ENCODE assay signal across 8 cellular contexts in the genomic region with DNA sequence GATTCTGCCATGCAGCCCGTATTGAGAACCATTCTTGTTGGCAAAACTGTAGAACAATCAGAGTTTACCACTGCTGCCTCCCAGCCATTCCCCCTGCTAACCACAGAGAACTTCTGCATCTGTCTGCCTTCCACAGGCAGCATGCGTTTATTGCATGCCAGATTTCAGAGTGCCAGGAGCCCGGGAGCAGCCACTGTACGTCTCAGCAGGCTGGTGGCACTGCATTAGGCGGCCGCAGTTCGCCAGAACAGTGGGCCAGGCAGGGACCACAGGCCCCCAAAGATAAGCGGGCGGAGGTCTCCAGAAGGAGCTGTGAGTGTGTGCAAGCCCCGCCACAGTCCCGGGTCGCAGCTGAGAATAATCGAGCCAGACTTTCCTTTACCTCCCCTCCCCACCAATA. TPM values are rescaled to one million over a fixed set of nuclear protein-coding genes. Genes with fewer than 3 reads are reported as not detected.
DNase-seq lines count a peak whose midpoint lies in the region; ATAC-seq and TF ChIP-seq lines count a peak whose summit lies in the region.

No MANE protein-coding gene starts in this region.

- CTCF ChIA-PET in MCF 10A (lab: Yijun Ruan, JAX): interaction anchor here (0.6 to 3.4 kb wide), 32 partner anchors 10 to 642 kb away, joined by 3 to 39 read pairs (median 5); no protein-coding TSS in a partner anchor

- no peaks in the 10 kb centered on the region for H3K9me3 Mint-ChIP-seq in MCF 10A (ENCODE audit: unreplicated experiment)

- no peak for ATAC-seq in esophagus mucosa
- ATAC-seq in HG03045 (IDR thresholded peaks at IDR 0.05; ENCODE audit: unreplicated experiment): no peak

- H3K27ac Mint-ChIP-seq in MCF 10A (ENCODE audit: low read depth, unreplicated experiment): no peak overlapping the region

- DNase-seq in NCI-H1417 (lab: John Stamatoyannopoulos, UW) (peak in 2 of 3 experiments; percentile 58 to 67), NCI-H1417 treated with DMSO at 0.1 percent for 48 hours (lab: John Stamatoyannopoulos, UW) (no peak), NCI-H2107 (lab: John Stamatoyannopoulos, UW) (peak; percentile 22), MCF 10A (ENCODE audit: unreplicated experiment) (no peak), myocyte (ENCODE audit: low read depth) (peak; percentile 78), cerebellar nuclear complex (lab: John Stamatoyannopoulos, UW) (no peak)

- intact Hi-C loops in MCF 10A (cut with micrococcal nuclease): loop anchor here (1.0 kb wide), 1 partner anchor 79 kb away; no protein-coding TSS in a partner anchor

- H3K4me1 Mint-ChIP-seq in MCF 10A (ENCODE audit: insufficient read depth, unreplicated experiment): peaks cover 8% of the 10 kb centered on the region

- no peaks in the 10 kb centered on the region for H3K27me3 Mint-ChIP-seq in MCF 10A (ENCODE audit: insufficient read depth, unreplicated experiment)

- TF ChIP-seq CTCF in MCF 10A (IDR thresholded peaks at IDR 0.05; ENCODE audit: unreplicated experiment): no peak

- H3K36me3 Mint-ChIP-seq in MCF 10A (ENCODE audit: insufficient read depth, unreplicated experiment): peaks cover 6% of the 10 kb centered on the region

- POLR2A ChIA-PET in MCF 10A (lab: Yijun Ruan, JAX): interaction anchor here (1.1 kb wide), 1 partner anchor 546 kb away, joined by 3 read pairs; the partner anchor contains the start of gene ZNF282

- no TSS peak for BruUV-seq in MCF 10A (replicated peaks; lab: Mats Ljungman, UMichigan)

- peak overlapping the region; percentile 71 for H3K4me3 Mint-ChIP-seq in MCF 10A (ENCODE audit: unreplicated experiment)

RNA-seq across cellular contexts. Expression of gene ZNF467, which starts 31.8 kb away (rescaled TPM):
- total RNA-seq in MCF 10A (2022) (3.2 and 3.7 TPM in 2 replicates), myocyte (2.5 and 5.3 TPM in 2 replicates), esophagus mucosa (3.6 TPM)
- polyA plus RNA-seq in myocyte (2012): 0.10 TPM

Comparison
In these comparisons a context has a peak if more than half of its experiments do, and no peak if none do; other contexts are left out.
1. DNase-seq: peak in NCI-H1417 (2 of 3), NCI-H2107 (single experiment) and myocyte (single experiment); none in NCI-H1417 treated with DMSO at 0.1 percent for 48 hours (single experiment), MCF 10A (single experiment) and cerebellar nuclear complex (0 of 2).